ENCODE assay signal across 20 cellular contexts in the genomic region with DNA sequence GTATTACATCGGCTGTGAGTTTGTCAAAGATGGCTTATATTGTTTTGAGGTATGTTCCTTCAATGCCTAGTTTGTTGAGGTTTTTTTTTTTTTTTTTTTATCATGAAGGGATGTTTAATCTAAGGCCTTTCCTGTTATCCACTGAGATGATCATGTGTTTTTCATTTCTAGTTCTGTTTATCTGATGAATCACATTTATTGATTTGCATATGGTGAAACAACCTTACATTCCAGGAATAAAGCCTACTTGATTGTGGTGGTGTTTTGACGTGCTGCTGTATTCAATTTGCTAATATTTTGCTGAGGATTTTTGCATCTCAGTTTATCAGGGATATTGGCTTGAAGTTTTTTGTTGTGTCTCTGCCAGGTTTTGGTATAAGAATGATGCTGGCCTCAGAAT.
DNase-seq lines count a peak whose midpoint lies in the region; ATAC-seq and TF ChIP-seq lines count a peak whose summit lies in the region.
"Had no signal": no experiment of that assay in that cellular context is flagged by ENCODE, and none has a peak within 500 bp of the region (broad histone marks: within the 10 kb centered on the region; RNA-seq: fewer than 3 reads in every experiment).

No MANE protein-coding gene starts in this region.

- no peak overlapping the region for H3K4me3 ChIP-seq in CD4-positive, CD25-positive, alpha-beta regulatory T cell (ENCODE audit: low read depth, low read length)
- H3K4me3 ChIP-seq in choroid plexus epithelial cell (ENCODE audit: low read depth, low read length) (no peak overlapping the region), foreskin fibroblast (ENCODE audit: low read depth in 1 of 2, low read length in 2 of 2) (no peak overlapping the region), lower lobe of right lung (no peak overlapping the region), psoas muscle (no peak overlapping the region), colonic mucosa (no peak overlapping the region)
- H3K4me3 ChIP-seq: BLaER1, SK-N-MC had no signal

- ATAC-seq in CD4-positive, CD25-positive, alpha-beta regulatory T cell (ENCODE audit: low read depth in 2 of 2) = no peak
- ATAC-seq in GM18520 (IDR thresholded peaks at IDR 0.05; ENCODE audit: unreplicated experiment) (no peak), lower lobe of right lung (no peak), psoas muscle (no peak)
- ATAC-seq: CD8-positive, alpha-beta T cell had no signal

- DNase-seq in CD4-positive, CD25-positive, alpha-beta regulatory T cell = peak in 1 of 3 donors; percentile 29
- peak; percentile 4 for DNase-seq in HCEC 1CT
- DNase-seq in choroid plexus epithelial cell (ENCODE audit: low read depth) = peak; percentile 17
- DNase-seq in foreskin fibroblast = peak; percentile 41 to 74
- DNase-seq in lower lobe of right lung = no peak
- DNase-seq in psoas muscle = no peak
- DNase-seq in colonic mucosa = no peak
- DNase-seq: CD8-positive, alpha-beta T cell; DND-41; GDM1; KBM-7; NCI-H1105 treated with DMSO at 0.1 percent for 48 hours; NCI-H1694; NCI-H2081 treated with DMSO at 0.1 percent for 48 hours; NCI-H510A; NCI-H774; Right ventricle myocardium superior had no signal

- no peaks in the 10 kb centered on the region for H3K4me1 ChIP-seq in CD4-positive, CD25-positive, alpha-beta regulatory T cell (ENCODE audit: control insufficient read depth, insufficient read depth, low read length, poor library complexity, severe bottlenecking)
- H3K4me1 ChIP-seq in lower lobe of right lung (no peaks in the 10 kb centered on the region), psoas muscle (no peaks in the 10 kb centered on the region), colonic mucosa (no peaks in the 10 kb centered on the region)
- H3K4me1 ChIP-seq: BLaER1 had no signal

- intact Hi-C loops in lower lobe of right lung (cut with DNase I) = no loop called here
- intact Hi-C loops in psoas muscle (cut with DNase I) = no loop called here
- intact Hi-C loops in colonic mucosa (cut with DNase I) = no loop called here

- peaks cover 13% of the 10 kb centered on the region for H3K36me3 Mint-ChIP-seq in CD4-positive, CD25-positive, alpha-beta regulatory T cell

- WGBS in psoas muscle, 3 donors = 80 to 97% (median 95%) methylated on average over 2 of the region's 2 CpGs

- H3K9me3 ChIP-seq in CD4-positive, CD25-positive, alpha-beta regulatory T cell (ENCODE audit: control insufficient read depth in 2 of 2, low read length in 2 of 2) = no peaks in the 10 kb centered on the region
- no peaks in the 10 kb centered on the region for H3K9me3 ChIP-seq in lower lobe of right lung
- H3K9me3 ChIP-seq in psoas muscle = no peaks in the 10 kb centered on the region
- H3K9me3 ChIP-seq in colonic mucosa = no peaks in the 10 kb centered on the region
- H3K9me3 ChIP-seq: BLaER1 had no signal

- H3K9ac ChIP-seq in colonic mucosa (ENCODE audit: low read depth in 2 of 2, low read length in 2 of 2) = no peak overlapping the region
- H3K9ac ChIP-seq: BLaER1 had no signal

- no peak overlapping the region for H3K4me3 Mint-ChIP-seq in CD4-positive, CD25-positive, alpha-beta regulatory T cell
- H3K4me3 Mint-ChIP-seq: CD8-positive, alpha-beta T cell had no signal

- TF ChIP-seq CTCF in choroid plexus epithelial cell (conservative IDR thresholded peaks at IDR 0.05; ENCODE audit: low read depth, low read length) = no peak
- TF ChIP-seq CTCF in foreskin fibroblast (IDR thresholded peaks at IDR 0.05; ENCODE audit: low read depth, low read length) = no peak
- no peak for TF ChIP-seq CTCF in lower lobe of right lung (IDR thresholded peaks at IDR 0.05)
- TF ChIP-seq CTCF in psoas muscle (IDR thresholded peaks at IDR 0.05) = no peak
- TF ChIP-seq CTCF in colonic mucosa (IDR thresholded peaks at IDR 0.05) = no peak

- peaks cover 3% of the 10 kb centered on the region for H3K36me3 ChIP-seq in CD4-positive, CD25-positive, alpha-beta regulatory T cell (ENCODE audit: control insufficient read depth, insufficient read depth, low read length)
- H3K36me3 ChIP-seq in lower lobe of right lung (no peaks in the 10 kb centered on the region), psoas muscle (ENCODE audit: insufficient read depth in 1 of 2, low read depth in 1 of 2) (no peaks in the 10 kb centered on the region), colonic mucosa (no peaks in the 10 kb centered on the region)

- peak overlapping the region in 2 of 3 donors; percentile 25 to 56 for H3K27ac Mint-ChIP-seq in CD4-positive, CD25-positive, alpha-beta regulatory T cell
- H3K27ac Mint-ChIP-seq: CD8-positive, alpha-beta T cell had no signal

- no peak overlapping the region for H3K27ac ChIP-seq in CD4-positive, CD25-positive, alpha-beta regulatory T cell (ENCODE audit: insufficient read depth, low read length, poor library complexity, severe bottlenecking)
- H3K27ac ChIP-seq in lower lobe of right lung (no peak overlapping the region), psoas muscle (no peak overlapping the region), colonic mucosa (no peak overlapping the region)
- H3K27ac ChIP-seq: BLaER1, SK-N-MC had no signal

- no peaks in the 10 kb centered on the region for H3K27me3 ChIP-seq in CD4-positive, CD25-positive, alpha-beta regulatory T cell (ENCODE audit: control insufficient read depth, insufficient read depth, low read length)
- no peaks in the 10 kb centered on the region for H3K27me3 ChIP-seq in lower lobe of right lung (ENCODE audit: low read depth)
- H3K27me3 ChIP-seq in psoas muscle (ENCODE audit: insufficient read depth in 3 of 3, low read length in 2 of 3) = no peaks in the 10 kb centered on the region
- H3K27me3 ChIP-seq in colonic mucosa = no peaks in the 10 kb centered on the region
- H3K27me3 ChIP-seq: BLaER1 had no signal

- no peaks in the 10 kb centered on the region for H3K27me3 Mint-ChIP-seq in CD4-positive, CD25-positive, alpha-beta regulatory T cell

- H3K9me3 Mint-ChIP-seq in CD4-positive, CD25-positive, alpha-beta regulatory T cell = peaks cover 0 to 1% (median 0%) of the 10 kb centered on the region in 7 donors
- H3K9me3 Mint-ChIP-seq: CD8-positive, alpha-beta T cell had no signal

- peaks cover 11 to 32% (median 22%) of the 10 kb centered on the region in 4 donors for H3K4me1 Mint-ChIP-seq in CD4-positive, CD25-positive, alpha-beta regulatory T cell

Comparison
In these comparisons a context has a peak if more than half of its experiments do, and no peak if none do; other contexts are left out.
1. DNase-seq: peak in HCEC 1CT (single experiment), choroid plexus epithelial cell (single experiment) and foreskin fibroblast (2 of 2); none in lower lobe of right lung (single experiment), psoas muscle (0 of 2) and colonic mucosa (single experiment).